1 cellular context compared by ENCODE assay signal in genomic region chr2:230067990-230068657, GRCh38.
TF ChIP-seq lines count a peak whose summit lies in the region.

No MANE protein-coding gene starts in this region.

TF ChIP-seq in WTC11, 78 proteins besides CTCF, POLR2A, EP300 and RAD21 (continued from another document):
- TF ChIP-seq, protein P1, sequence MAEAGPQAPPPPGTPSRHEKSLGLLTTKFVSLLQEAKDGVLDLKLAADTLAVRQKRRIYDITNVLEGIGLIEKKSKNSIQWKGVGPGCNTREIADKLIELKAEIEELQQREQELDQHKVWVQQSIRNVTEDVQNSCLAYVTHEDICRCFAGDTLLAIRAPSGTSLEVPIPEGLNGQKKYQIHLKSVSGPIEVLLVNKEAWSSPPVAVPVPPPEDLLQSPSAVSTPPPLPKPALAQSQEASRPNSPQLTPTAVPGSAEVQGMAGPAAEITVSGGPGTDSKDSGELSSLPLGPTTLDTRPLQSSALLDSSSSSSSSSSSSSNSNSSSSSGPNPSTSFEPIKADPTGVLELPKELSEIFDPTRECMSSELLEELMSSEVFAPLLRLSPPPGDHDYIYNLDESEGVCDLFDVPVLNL (CRISPR knock-in tag; IDR thresholded peaks at IDR 0.05; ENCODE audit: borderline replicate concordance, low read depth) = no peak
- TF ChIP-seq, protein P2, sequence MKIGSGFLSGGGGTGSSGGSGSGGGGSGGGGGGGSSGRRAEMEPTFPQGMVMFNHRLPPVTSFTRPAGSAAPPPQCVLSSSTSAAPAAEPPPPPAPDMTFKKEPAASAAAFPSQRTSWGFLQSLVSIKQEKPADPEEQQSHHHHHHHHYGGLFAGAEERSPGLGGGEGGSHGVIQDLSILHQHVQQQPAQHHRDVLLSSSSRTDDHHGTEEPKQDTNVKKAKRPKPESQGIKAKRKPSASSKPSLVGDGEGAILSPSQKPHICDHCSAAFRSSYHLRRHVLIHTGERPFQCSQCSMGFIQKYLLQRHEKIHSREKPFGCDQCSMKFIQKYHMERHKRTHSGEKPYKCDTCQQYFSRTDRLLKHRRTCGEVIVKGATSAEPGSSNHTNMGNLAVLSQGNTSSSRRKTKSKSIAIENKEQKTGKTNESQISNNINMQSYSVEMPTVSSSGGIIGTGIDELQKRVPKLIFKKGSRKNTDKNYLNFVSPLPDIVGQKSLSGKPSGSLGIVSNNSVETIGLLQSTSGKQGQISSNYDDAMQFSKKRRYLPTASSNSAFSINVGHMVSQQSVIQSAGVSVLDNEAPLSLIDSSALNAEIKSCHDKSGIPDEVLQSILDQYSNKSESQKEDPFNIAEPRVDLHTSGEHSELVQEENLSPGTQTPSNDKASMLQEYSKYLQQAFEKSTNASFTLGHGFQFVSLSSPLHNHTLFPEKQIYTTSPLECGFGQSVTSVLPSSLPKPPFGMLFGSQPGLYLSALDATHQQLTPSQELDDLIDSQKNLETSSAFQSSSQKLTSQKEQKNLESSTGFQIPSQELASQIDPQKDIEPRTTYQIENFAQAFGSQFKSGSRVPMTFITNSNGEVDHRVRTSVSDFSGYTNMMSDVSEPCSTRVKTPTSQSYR (CRISPR knock-in tag; IDR thresholded peaks at IDR 0.05) = no peak
- peak; percentile 20; the same call in 1 of the 2 replicates for TF ChIP-seq ZNF138 (CRISPR knock-in tag; conservative IDR thresholded peaks at IDR 0.05)
- 0 out of 2 replicates have a peak, but pooled peaks have one; percentile 39 for TF ChIP-seq MLX (CRISPR knock-in tag; IDR thresholded peaks at IDR 0.05)
- TF ChIP-seq CDX4 (CRISPR knock-in tag; IDR thresholded peaks at IDR 0.05; ENCODE audit: borderline replicate concordance) = no peak
- TF ChIP-seq HMGXB4 (CRISPR knock-in tag; IDR thresholded peaks at IDR 0.05) = peak; percentile 98
- TF ChIP-seq TP53 (CRISPR knock-in tag; IDR thresholded peaks at IDR 0.05) = peak; percentile 58; the same call in 1 of the 2 replicates
- TF ChIP-seq FOXP4 (CRISPR knock-in tag; IDR thresholded peaks at IDR 0.05) = peak; percentile 48; the same call in 1 of the 2 replicates
- peak; percentile 77; the same call in 1 of the 2 replicates for TF ChIP-seq KAT7 (CRISPR knock-in tag; IDR thresholded peaks at IDR 0.05; ENCODE audit: borderline replicate concordance)
- TF ChIP-seq E2F1 (CRISPR knock-in tag; IDR thresholded peaks at IDR 0.05) = 0 out of 2 replicates have a peak, but pooled peaks have one; percentile 48
- TF ChIP-seq ATF6 (CRISPR knock-in tag; IDR thresholded peaks at IDR 0.05) = no peak
TF ChIP-seq in WTC11: peak in this region for 14.
